Comparison of ENCODE assay signal across 18 cellular contexts in the genomic region with DNA sequence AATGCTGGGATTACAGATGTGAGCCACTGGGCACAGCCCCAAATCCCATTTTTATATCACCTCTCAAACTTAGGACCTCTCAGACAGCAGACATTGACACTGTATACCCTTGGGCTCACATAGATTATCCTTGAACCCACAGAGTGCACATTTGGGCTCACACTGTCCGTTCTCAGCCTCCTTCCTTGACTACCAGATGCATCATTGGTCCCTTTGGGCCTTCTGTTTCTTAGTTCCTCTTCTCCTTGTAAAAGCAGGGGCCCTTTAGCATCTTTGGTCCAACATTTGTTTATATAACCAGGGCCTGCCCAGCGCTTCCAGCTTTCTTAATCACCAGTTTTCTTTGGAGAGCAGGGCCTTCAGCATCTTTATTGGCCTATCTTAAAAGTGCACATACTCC.
DNase-seq lines count a peak whose midpoint lies in the region; ATAC-seq and TF ChIP-seq lines count a peak whose summit lies in the region.
"Had no signal": no experiment of that assay in that cellular context is flagged by ENCODE, and none has a peak within 500 bp of the region (broad histone marks: within the 10 kb centered on the region; RNA-seq: fewer than 3 reads in every experiment).

No MANE protein-coding gene starts in this region.

- H3K36me3 ChIP-seq in endodermal cell (ENCODE audit: control insufficient read depth, insufficient read depth, low read length) (no peaks in the 10 kb centered on the region), ascending aorta (no peaks in the 10 kb centered on the region), heart left ventricle (no peaks in the 10 kb centered on the region)
- H3K36me3 ChIP-seq: BE2C, BLaER1 had no signal

- TF ChIP-seq CTCF in endodermal cell (conservative IDR thresholded peaks at IDR 0.05) (no peak), osteocyte (IDR thresholded peaks at IDR 0.05) (no peak), ascending aorta (IDR thresholded peaks at IDR 0.05) (no peak), heart left ventricle (IDR thresholded peaks at IDR 0.05) (no peak)

- no peak for ATAC-seq in heart left ventricle

- 95 to 100% methylated on average over 2 of the region's 2 CpGs for WGBS in endodermal cell (ENCODE audit: insufficient coverage in 1 of 2, insufficient read length in 1 of 2), 2 experiments
- WGBS in heart left ventricle, 4 donors: 88 to 95% (median 91%) methylated on average over 2 of the region's 2 CpGs

- H3K27ac Mint-ChIP-seq in endodermal cell (no peak overlapping the region), osteocyte (ENCODE audit: unreplicated experiment) (peak overlapping the region; percentile 6)
- H3K27ac Mint-ChIP-seq: CD14-positive monocyte; CD4-positive, alpha-beta memory T cell; CD4-positive, CD25-positive, alpha-beta regulatory T cell; CD8-positive, alpha-beta memory T cell had no signal

- H3K4me3 Mint-ChIP-seq in endodermal cell (no peak overlapping the region), osteocyte (ENCODE audit: unreplicated experiment) (no peak overlapping the region)
- H3K4me3 Mint-ChIP-seq: CD14-positive monocyte; CD4-positive, alpha-beta memory T cell; CD4-positive, CD25-positive, alpha-beta regulatory T cell; CD8-positive, alpha-beta memory T cell had no signal

- H3K36me3 Mint-ChIP-seq in endodermal cell (ENCODE audit: low read depth): no peaks in the 10 kb centered on the region
- H3K36me3 Mint-ChIP-seq in osteocyte (ENCODE audit: unreplicated experiment): no peaks in the 10 kb centered on the region
- H3K36me3 Mint-ChIP-seq: CD14-positive monocyte; CD4-positive, alpha-beta memory T cell; CD4-positive, CD25-positive, alpha-beta regulatory T cell; CD8-positive, alpha-beta memory T cell had no signal

- H3K9ac ChIP-seq in endodermal cell (ENCODE audit: extremely low read depth, low read length, poor library complexity, severe bottlenecking): no peak overlapping the region
- H3K9ac ChIP-seq: BLaER1 had no signal

- H3K4me3 ChIP-seq in endodermal cell (ENCODE audit: low read length) (no peak overlapping the region), ascending aorta (no peak overlapping the region), heart left ventricle (no peak overlapping the region)
- H3K4me3 ChIP-seq: BLaER1 had no signal

- H3K27me3 Mint-ChIP-seq in endodermal cell (ENCODE audit: insufficient read depth) (peaks cover 13% of the 10 kb centered on the region), osteocyte (ENCODE audit: unreplicated experiment) (no peaks in the 10 kb centered on the region)

- intact Hi-C loops in ascending aorta (cut with DNase I): no loop called here
- intact Hi-C loops in heart left ventricle (cut with DNase I): no loop called here

- H3K27me3 ChIP-seq in endodermal cell (ENCODE audit: control insufficient read depth, insufficient read depth, low read length, poor library complexity, severe bottlenecking) (peaks cover 6% of the 10 kb centered on the region), ascending aorta (no peaks in the 10 kb centered on the region), heart left ventricle (no peaks in the 10 kb centered on the region)
- H3K27me3 ChIP-seq: BE2C, BLaER1 had no signal

- H3K4me1 Mint-ChIP-seq in endodermal cell (no peaks in the 10 kb centered on the region), osteocyte (ENCODE audit: unreplicated experiment) (peaks cover 35% of the 10 kb centered on the region)
- H3K4me1 Mint-ChIP-seq: CD14-positive monocyte; CD4-positive, alpha-beta memory T cell; CD4-positive, CD25-positive, alpha-beta regulatory T cell; CD8-positive, alpha-beta memory T cell had no signal

- H3K9me3 Mint-ChIP-seq in endodermal cell (no peaks in the 10 kb centered on the region), osteocyte (ENCODE audit: unreplicated experiment) (no peaks in the 10 kb centered on the region)
- H3K9me3 Mint-ChIP-seq: CD14-positive monocyte; CD4-positive, alpha-beta memory T cell; CD4-positive, CD25-positive, alpha-beta regulatory T cell; CD8-positive, alpha-beta memory T cell had no signal

- H3K27ac ChIP-seq in endodermal cell (ENCODE audit: low read depth, low read length) (no peak overlapping the region), ascending aorta (no peak overlapping the region), heart left ventricle (no peak overlapping the region)
- H3K27ac ChIP-seq: BLaER1 had no signal

- H3K4me1 ChIP-seq in endodermal cell (ENCODE audit: control insufficient read depth, insufficient read depth, low read length) (no peaks in the 10 kb centered on the region), ascending aorta (no peaks in the 10 kb centered on the region), heart left ventricle (peaks cover 0 to 5% (median 0%) of the 10 kb centered on the region in 12 donors)
- H3K4me1 ChIP-seq: BE2C, BLaER1, Caco-2 had no signal

- no peak for TF ChIP-seq POLR2A in heart left ventricle (IDR thresholded peaks at IDR 0.05)

- DNase-seq in endodermal cell (peak; percentile 17), osteocyte (ENCODE audit: extremely low spot score, unreplicated experiment) (no peak), ascending aorta (ENCODE audit: low spot score in 2 of 2) (no peak), heart left ventricle (no peak), COR-L47 (lab: John Stamatoyannopoulos, UW) (no peak)
- DNase-seq: 8988T; ACHN; BE2C; C1 segment of cervical spinal cord; Caco-2; Calu3; CD4-positive, alpha-beta memory T cell; CD4-positive, CD25-positive, alpha-beta regulatory T cell; CD8-positive, alpha-beta memory T cell; DMS79 treated with DMSO at 0.1 percent for 48 hours; GF-D8 had no signal

- H3K9me3 ChIP-seq in endodermal cell (ENCODE audit: control insufficient read depth, low read length): no peaks in the 10 kb centered on the region
- H3K9me3 ChIP-seq in ascending aorta: no peaks in the 10 kb centered on the region
- no peaks in the 10 kb centered on the region for H3K9me3 ChIP-seq in heart left ventricle
- H3K9me3 ChIP-seq: BE2C, BLaER1, Caco-2 had no signal
